Comparison of ENCODE assay signal across 8 cellular contexts in the genomic region with DNA sequence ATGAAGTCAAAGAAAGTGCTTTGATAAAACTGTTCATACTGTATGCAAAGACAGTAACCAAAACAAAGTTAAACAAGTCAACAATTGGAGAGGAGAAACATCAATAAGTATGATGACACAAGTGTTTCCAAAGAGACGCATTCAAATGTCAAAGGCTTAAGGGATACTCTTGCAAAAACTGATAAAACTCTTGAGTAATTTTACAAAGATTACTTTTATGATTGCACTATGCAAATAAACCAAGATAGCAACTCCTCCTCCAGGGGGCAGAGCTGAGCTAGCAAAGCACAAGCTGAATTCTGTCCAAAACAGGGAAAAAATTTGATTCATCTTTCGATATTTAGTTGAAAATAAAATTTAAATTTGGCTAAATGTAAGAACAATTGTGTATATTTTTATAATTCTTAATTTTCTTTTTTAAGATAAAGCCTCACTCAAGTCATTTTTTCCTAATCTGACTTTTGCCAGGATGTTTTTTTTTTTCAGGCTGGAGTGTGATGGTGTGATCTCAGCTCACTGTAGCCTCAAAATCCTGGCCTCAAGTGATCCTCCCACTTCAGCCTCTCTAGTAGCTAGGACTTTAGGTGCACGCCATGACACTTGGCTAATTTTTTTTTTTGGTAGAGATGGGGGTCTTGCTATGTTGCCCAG.
DNase-seq lines count a peak whose midpoint lies in the region; ATAC-seq and TF ChIP-seq lines count a peak whose summit lies in the region.

No MANE protein-coding gene starts in this region.

- H3K27ac ChIP-seq in DND-41 (ENCODE audit: low read length) = no peak overlapping the region

- H3K4me3 ChIP-seq in DND-41 (ENCODE audit: low read depth in 1 of 2, low read length in 2 of 2) = no peak overlapping the region
- no peak overlapping the region for H3K4me3 ChIP-seq in NB4 (ENCODE audit: low read depth, low read length)
- H3K4me3 ChIP-seq in fibroblast of pulmonary artery (replicated peaks; ENCODE audit: low read depth, low read length) = no peak overlapping the region

- TF ChIP-seq POLR2A in NB4 (IDR thresholded peaks at IDR 0.05; ENCODE audit: extremely low read depth, insufficient read length) = no peak

- no peak overlapping the region for H3K9ac ChIP-seq in DND-41 (ENCODE audit: low read depth, low read length)

- no peak overlapping the region for H3K4me2 ChIP-seq in DND-41 (ENCODE audit: insufficient read depth, low read length)

- H2AFZ ChIP-seq in DND-41 (ENCODE audit: low read depth, low read length) = no peak overlapping the region

- ATAC-seq in DND-41 (ENCODE audit: insufficient read depth, low read depth) = peak; percentile 56; the same call in 1 of the 3 replicates

- DNase-seq in DND-41 (peak; percentile 56), GM20000 (ENCODE audit: low spot score) (peak; percentile 24), NB4 (ENCODE audit: low read depth) (peak; percentile 59), fibroblast of pulmonary artery (ENCODE audit: low read depth) (peak; percentile 70), pulmonary artery endothelial cell (ENCODE audit: low read depth, low spot score) (peak; percentile 3), globus pallidus (ENCODE audit: low spot score) (no peak), NCI-H187 (lab: John Stamatoyannopoulos, UW) (no peak)
- DNase-seq in activated CD8-positive, alpha-beta memory T cell treated with anti-CD3 and anti-CD28 coated beads for 24 hours = peak; percentile 69

- H3K27me3 ChIP-seq in DND-41 (ENCODE audit: insufficient read depth, low read length, poor library complexity) = peaks cover 7% of the 10 kb centered on the region

- H3K4me1 ChIP-seq in DND-41 (ENCODE audit: insufficient read depth, low read length) = no peaks in the 10 kb centered on the region

- H3K79me2 ChIP-seq in DND-41 (ENCODE audit: insufficient read depth, low read length) = no peaks in the 10 kb centered on the region

- no peaks in the 10 kb centered on the region for H4K20me1 ChIP-seq in DND-41 (ENCODE audit: insufficient read depth, low read length)

- H3K9me3 ChIP-seq in DND-41 (ENCODE audit: insufficient read depth, low read length, severe bottlenecking) = no peaks in the 10 kb centered on the region

- TF ChIP-seq CTCF in DND-41 (IDR thresholded peaks at IDR 0.05; ENCODE audit: borderline replicate concordance, extremely low read depth, low read length, poor library complexity, severe bottlenecking) (peak; percentile 77), GM20000 (IDR thresholded peaks at IDR 0.05; ENCODE audit: extremely low read depth, missing control alignments) (peak; percentile 48), NB4 (IDR thresholded peaks at IDR 0.05; ENCODE audit: low read depth, low read length) (peak; percentile 88), fibroblast of pulmonary artery (IDR thresholded peaks at IDR 0.05; ENCODE audit: low read length, missing control alignments) (peak; percentile 92)

- no peaks in the 10 kb centered on the region for H3K36me3 ChIP-seq in DND-41 (ENCODE audit: insufficient read depth, low read length)

Comparison
In these comparisons a context has a peak if more than half of its experiments do, and no peak if none do; other contexts are left out.
1. DNase-seq: peak in DND-41 (single experiment), GM20000 (single experiment), NB4 (single experiment), activated CD8-positive, alpha-beta memory T cell treated with anti-CD3 and anti-CD28 coated beads for 24 hours (single experiment), fibroblast of pulmonary artery (single experiment) and pulmonary artery endothelial cell (single experiment); none in globus pallidus (single experiment) and NCI-H187 (0 of 2).
2. Peak in every context shown above with its lines, with median percentiles within 50 percentile points of each other: CTCF ChIP-seq.